In genomic region chr17:58005031-58005727, GRCh38 we compare ENCODE assay signal across 10 cellular contexts. TPM values are rescaled to one million over a fixed set of nuclear protein-coding genes. Genes with fewer than 3 reads are reported as not detected.
DNase-seq lines count a peak whose midpoint lies in the region; ATAC-seq and TF ChIP-seq lines count a peak whose summit lies in the region.
"Had no signal": no experiment of that assay in that cellular context is flagged by ENCODE, and none has a peak within 500 bp of the region (broad histone marks: within the 10 kb centered on the region; RNA-seq: fewer than 3 reads in every experiment).

No MANE protein-coding gene starts in this region.

- H3K36me3 ChIP-seq in WERI-Rb-1 (peaks cover 72% of the 10 kb centered on the region), iPS-18a (ENCODE audit: control insufficient read depth, low read depth, low read length) (peaks cover 58% of the 10 kb centered on the region), thymus (ENCODE audit: control insufficient read depth, insufficient read depth) (peaks cover 3% of the 10 kb centered on the region)

- peaks cover 57% of the 10 kb centered on the region for H3K4me1 Mint-ChIP-seq in activated CD8-positive, alpha-beta memory T cell treated with anti-CD3 and anti-CD28 coated beads, Interleukin-2, amount 10 ng/mL, durations not matched to agents 7 days and 5 days

- no peak overlapping the region for H3K27ac ChIP-seq in WERI-Rb-1
- no peak overlapping the region for H3K27ac ChIP-seq in iPS-18a (ENCODE audit: low read length)
- H3K27ac ChIP-seq in thymus (ENCODE audit: low read depth), result no peak overlapping the region

- peaks cover 6% of the 10 kb centered on the region for H3K9me3 ChIP-seq in WERI-Rb-1 (ENCODE audit: severe bottlenecking)
- H3K9me3 ChIP-seq in iPS-18a (ENCODE audit: control insufficient read depth, low read depth, low read length), result no peaks in the 10 kb centered on the region
- no peaks in the 10 kb centered on the region for H3K9me3 ChIP-seq in thymus (ENCODE audit: control insufficient read depth)

- H3K36me3 Mint-ChIP-seq in activated CD8-positive, alpha-beta memory T cell treated with anti-CD3 and anti-CD28 coated beads, Interleukin-2, amount 10 ng/mL, durations not matched to agents 7 days and 5 days, result peaks cover 63% of the 10 kb centered on the region

- CTCF ChIA-PET in activated CD8-positive, alpha-beta memory T cell treated with anti-CD3 and anti-CD28 coated beads, Interleukin-2, amount 10 ng/mL, durations not matched to agents 7 days and 5 days (lab: Charles Lee), result interaction anchor here (0.6 to 2.2 kb wide), 4 partner anchors 12 to 112 kb away, joined by 3 to 8 read pairs (median 4); no protein-coding TSS in a partner anchor

- H3K27me3 Mint-ChIP-seq in activated CD8-positive, alpha-beta memory T cell treated with anti-CD3 and anti-CD28 coated beads, Interleukin-2, amount 10 ng/mL, durations not matched to agents 7 days and 5 days, result no peaks in the 10 kb centered on the region

- H3K9ac ChIP-seq in iPS-18a (ENCODE audit: low read length), result peak overlapping the region; percentile 99

- WGBS in thymus, result 81% methylated on average over 12 of the region's 12 CpGs

- no peak for DNase-seq in activated CD8-positive, alpha-beta memory T cell treated with anti-CD3 and anti-CD28 coated beads, Interleukin-2, amount 10 ng/mL, durations not matched to agents 7 days and 5 days
- DNase-seq in activated CD8-positive, alpha-beta memory T cell treated with anti-CD3 and anti-CD28 coated beads, Interleukin-2, amount 50 U/mL, for 48 hours, result no peak
- DNase-seq in WERI-Rb-1 (no peak), LoVo (ENCODE audit: low spot score) (no peak), A172 (ENCODE audit: low spot score) (no peak)
- DNase-seq: EL, nucleus accumbens had no signal

- H3K4me3 ChIP-seq in WERI-Rb-1 (ENCODE audit: low read depth, low read length), result peak overlapping the region; percentile 100
- H3K4me3 ChIP-seq in iPS-18a (ENCODE audit: low read length), result peak overlapping the region; percentile 88
- peak overlapping the region; percentile 68 for H3K4me3 ChIP-seq in thymus (ENCODE audit: low read length)

- TF ChIP-seq CTCF in WERI-Rb-1 (IDR thresholded peaks at IDR 0.05; ENCODE audit: low read depth, low read length), result no peak

- H3K27me3 ChIP-seq in WERI-Rb-1 (ENCODE audit: insufficient read depth, low read depth, severe bottlenecking) (no peaks in the 10 kb centered on the region), iPS-18a (ENCODE audit: control insufficient read depth, insufficient read depth, low read length) (no peaks in the 10 kb centered on the region), thymus (ENCODE audit: control insufficient read depth, insufficient read depth) (no peaks in the 10 kb centered on the region)

- ATAC-seq in activated CD8-positive, alpha-beta memory T cell treated with anti-CD3 and anti-CD28 coated beads, Interleukin-2, amount 10 ng/mL, durations not matched to agents 7 days and 5 days, result no peak
- no peak for ATAC-seq in GM21528 (IDR thresholded peaks at IDR 0.05; ENCODE audit: low FRiP score, unreplicated experiment)

- H3K4me1 ChIP-seq in iPS-18a (ENCODE audit: control insufficient read depth, low read depth, low read length), result peaks cover 27% of the 10 kb centered on the region
- H3K4me1 ChIP-seq in thymus (ENCODE audit: control insufficient read depth, insufficient read depth, low read length), result peaks cover 12% of the 10 kb centered on the region

- no peaks in the 10 kb centered on the region for H3K9me3 Mint-ChIP-seq in activated CD8-positive, alpha-beta memory T cell treated with anti-CD3 and anti-CD28 coated beads, Interleukin-2, amount 10 ng/mL, durations not matched to agents 7 days and 5 days (ENCODE audit: low read depth)

- H3K27ac Mint-ChIP-seq in activated CD8-positive, alpha-beta memory T cell treated with anti-CD3 and anti-CD28 coated beads, Interleukin-2, amount 10 ng/mL, durations not matched to agents 7 days and 5 days, result peak overlapping the region; percentile 100

- H3K4me3 Mint-ChIP-seq in activated CD8-positive, alpha-beta memory T cell treated with anti-CD3 and anti-CD28 coated beads, Interleukin-2, amount 10 ng/mL, durations not matched to agents 7 days and 5 days, result peak overlapping the region; percentile 100

RNA-seq across cellular contexts. Expression of gene SRSF1, which starts 1.9 kb away (rescaled TPM):
- 100 to 1,000 TPM; 365 to 418 TPM for total RNA-seq in activated CD8-positive, alpha-beta memory T cell treated with anti-CD3 and anti-CD28 coated beads, Interleukin-2, amount 10 ng/mL, durations not matched to agents 7 days and 5 days
- 104 TPM for polyA plus RNA-seq in thymus
- total RNA-seq in A172 (2014; rRNA removed; shearing (Covaris generic)), result 501 and 612 TPM in 2 replicates

RNA-seq across cellular contexts. Expression of gene VEZF1, which starts 17.1 kb away (rescaled TPM):
- 10 to 100 TPM; 33.2 to 37.6 TPM for total RNA-seq in activated CD8-positive, alpha-beta memory T cell treated with anti-CD3 and anti-CD28 coated beads, Interleukin-2, amount 10 ng/mL, durations not matched to agents 7 days and 5 days
- polyA plus RNA-seq in thymus, result 31.8 TPM
- 43.4 and 50.5 TPM in 2 replicates for total RNA-seq in A172 (2014; rRNA removed; shearing (Covaris generic))

RNA-seq across cellular contexts. Expression of gene CUEDC1, which starts 50.0 kb away (rescaled TPM):
- not detected for total RNA-seq in activated CD8-positive, alpha-beta memory T cell treated with anti-CD3 and anti-CD28 coated beads, Interleukin-2, amount 10 ng/mL, durations not matched to agents 7 days and 5 days
- 19.3 TPM for polyA plus RNA-seq in thymus
- 8.0 and 11.6 TPM in 2 replicates for total RNA-seq in A172 (2014; rRNA removed; shearing (Covaris generic))
